Comparison of ENCODE assay signal across 1 cellular context in genomic region chr16:12573730-12574383, GRCh38.
A peak's percentile ranks its signal among the peaks of the same experiment; 100 is the strongest.
TF ChIP-seq lines count a peak whose summit lies in the region.

No MANE protein-coding gene starts in this region.

TF ChIP-seq in HepG2, 621 proteins besides CTCF, POLR2A, EP300 and RAD21 (continued from another document and continues in another):
- TF ChIP-seq TCF12 (IDR thresholded peaks at IDR 0.05) = no peak
- TF ChIP-seq TCF12 (CRISPR knock-in tag; IDR thresholded peaks at IDR 0.05) = no peak
- TF ChIP-seq ZNF138 (CRISPR knock-in tag; IDR thresholded peaks at IDR 0.05; ENCODE audit: low read depth) = no peak
- no peak for TF ChIP-seq ZNF142 (CRISPR knock-in tag; IDR thresholded peaks at IDR 0.05)
- no peak for TF ChIP-seq HNRNPL (IDR thresholded peaks at IDR 0.05; ENCODE audit: low read depth, low read length)
- no peak; the same call in 1 of the 2 replicates for TF ChIP-seq ZNF607 (CRISPR knock-in tag; IDR thresholded peaks at IDR 0.05; ENCODE audit: borderline replicate concordance)
- peak; percentile 80 for TF ChIP-seq MIXL1 (CRISPR knock-in tag; IDR thresholded peaks at IDR 0.05)
- no peak for TF ChIP-seq AHR (CRISPR knock-in tag; IDR thresholded peaks at IDR 0.05)
- 0 out of 2 replicates have a peak, but pooled peaks have one; percentile 56 for TF ChIP-seq TOE1 (CRISPR knock-in tag; IDR thresholded peaks at IDR 0.05)
- no peak for TF ChIP-seq TAF15 (IDR thresholded peaks at IDR 0.05; ENCODE audit: low read depth, low read length, poor library complexity, severe bottlenecking)
- TF ChIP-seq ATF6 (CRISPR knock-in tag; conservative IDR thresholded peaks at IDR 0.05) = peak; percentile 95; the same call in 1 of the 2 replicates
- no peak for TF ChIP-seq ATF7 (IDR thresholded peaks at IDR 0.05)
- TF ChIP-seq ATF7 (CRISPR knock-in tag; IDR thresholded peaks at IDR 0.05) = no peak
- TF ChIP-seq ZSCAN31 (CRISPR knock-in tag; IDR thresholded peaks at IDR 0.05; ENCODE audit: low read depth) = no peak
- no peak for TF ChIP-seq FOXK2 (IDR thresholded peaks at IDR 0.05)
- TF ChIP-seq MAFG (CRISPR knock-in tag; IDR thresholded peaks at IDR 0.05) = no peak
- no peak for TF ChIP-seq ZNF577 (CRISPR knock-in tag; IDR thresholded peaks at IDR 0.05; ENCODE audit: borderline replicate concordance, low read depth)
- TF ChIP-seq PPARG (CRISPR knock-in tag; conservative IDR thresholded peaks at IDR 0.05) = peak; percentile 69; the same call in 1 of the 2 replicates
- TF ChIP-seq HNRNPUL1 (IDR thresholded peaks at IDR 0.05; ENCODE audit: low read depth, low read length) = no peak
- TF ChIP-seq ETV5 (CRISPR knock-in tag; IDR thresholded peaks at IDR 0.05; ENCODE audit: borderline replicate concordance) = peak; percentile 24; the same call in 1 of the 2 replicates
- peak; percentile 57 for TF ChIP-seq RARA (CRISPR knock-in tag; IDR thresholded peaks at IDR 0.05)
- TF ChIP-seq MTERF4 (CRISPR knock-in tag; IDR thresholded peaks at IDR 0.05) = no peak
- no peak for TF ChIP-seq CREB1 (IDR thresholded peaks at IDR 0.05)
- TF ChIP-seq CREB1 (CRISPR knock-in tag; IDR thresholded peaks at IDR 0.05) = no peak
- TF ChIP-seq PITX1 (CRISPR knock-in tag; IDR thresholded peaks at IDR 0.05) = peak; percentile 51; the same call in 1 of the 2 replicates
- 0 out of 2 replicates have a peak, but pooled peaks have one; percentile 76 for TF ChIP-seq SP140L (CRISPR knock-in tag; IDR thresholded peaks at IDR 0.05; ENCODE audit: borderline replicate concordance)
- no peak for TF ChIP-seq MBNL3 (CRISPR knock-in tag; conservative IDR thresholded peaks at IDR 0.05)
- TF ChIP-seq RBAK (CRISPR knock-in tag; IDR thresholded peaks at IDR 0.05) = no peak
- no peak for TF ChIP-seq DNMT1 (CRISPR knock-in tag; IDR thresholded peaks at IDR 0.05)
- 0 out of 2 replicates have a peak, but pooled peaks have one; percentile 52 for TF ChIP-seq IRF9 (CRISPR knock-in tag; IDR thresholded peaks at IDR 0.05; ENCODE audit: borderline replicate concordance)
- peak; percentile 18; the same call in 1 of the 2 replicates for TF ChIP-seq SUZ12 (IDR thresholded peaks at IDR 0.05; ENCODE audit: low read depth, low read length)
- TF ChIP-seq ZNF552 (CRISPR knock-in tag; IDR thresholded peaks at IDR 0.05; ENCODE audit: borderline replicate concordance) = no peak
- TF ChIP-seq KMT2A (CRISPR knock-in tag; IDR thresholded peaks at IDR 0.05) = peak; percentile 46; the same call in 1 of the 2 replicates
- no peak for TF ChIP-seq TARDBP (CRISPR knock-in tag; IDR thresholded peaks at IDR 0.05)
- TF ChIP-seq ZNF616 (CRISPR knock-in tag; IDR thresholded peaks at IDR 0.05; ENCODE audit: low read depth) = no peak
- TF ChIP-seq TSC22D2 (CRISPR knock-in tag; IDR thresholded peaks at IDR 0.05; ENCODE audit: borderline replicate concordance) = no peak
- no peak for TF ChIP-seq ZNF776 (CRISPR knock-in tag; IDR thresholded peaks at IDR 0.05)
- TF ChIP-seq PLSCR1 (CRISPR knock-in tag; IDR thresholded peaks at IDR 0.05; ENCODE audit: borderline replicate concordance) = no peak
- TF ChIP-seq ZNF276 (CRISPR knock-in tag; IDR thresholded peaks at IDR 0.05; ENCODE audit: low read depth) = no peak
- TF ChIP-seq ZNF614 (CRISPR knock-in tag; IDR thresholded peaks at IDR 0.05; ENCODE audit: borderline replicate concordance) = peak; percentile 80; the same call in 1 of the 2 replicates
- TF ChIP-seq DR1 (CRISPR knock-in tag; IDR thresholded peaks at IDR 0.05) = no peak
- no peak for TF ChIP-seq BHLHE40 (IDR thresholded peaks at IDR 0.05; ENCODE audit: low read length)
- TF ChIP-seq THAP11 (CRISPR knock-in tag; IDR thresholded peaks at IDR 0.05) = peak; percentile 58; the same call in 1 of the 2 replicates
- no peak for TF ChIP-seq ZNF703 (CRISPR knock-in tag; IDR thresholded peaks at IDR 0.05; ENCODE audit: borderline replicate concordance)
- TF ChIP-seq MEIS1 (CRISPR knock-in tag; IDR thresholded peaks at IDR 0.05; ENCODE audit: borderline replicate concordance) = no peak
- TF ChIP-seq FOSL1 (CRISPR knock-in tag; IDR thresholded peaks at IDR 0.05; ENCODE audit: borderline replicate concordance) = no peak
- 0 out of 3 replicates have a peak, but pooled peaks have one; percentile 30 for TF ChIP-seq MXI1 (IDR thresholded peaks at IDR 0.05; ENCODE audit: borderline replicate concordance, low read depth, low read length)
- TF ChIP-seq FOXM1 (CRISPR knock-in tag; IDR thresholded peaks at IDR 0.05) = no peak
- TF ChIP-seq CEBPG (CRISPR knock-in tag; IDR thresholded peaks at IDR 0.05) = no peak
- TF ChIP-seq MED13 (CRISPR knock-in tag; IDR thresholded peaks at IDR 0.05) = no peak
- no peak for TF ChIP-seq ZNF563 (CRISPR knock-in tag; IDR thresholded peaks at IDR 0.05)
- no peak for TF ChIP-seq CEBPB (IDR thresholded peaks at IDR 0.05; ENCODE audit: borderline replicate concordance, low read depth, low read length)
- TF ChIP-seq SIX1 (CRISPR knock-in tag; IDR thresholded peaks at IDR 0.05; ENCODE audit: borderline replicate concordance) = peak; percentile 30; the same call in 1 of the 2 replicates
- no peak for TF ChIP-seq ZNF280B (CRISPR knock-in tag; IDR thresholded peaks at IDR 0.05; ENCODE audit: borderline replicate concordance)
- no peak for TF ChIP-seq ZNF83 (CRISPR knock-in tag; IDR thresholded peaks at IDR 0.05; ENCODE audit: borderline replicate concordance)
- 0 out of 2 replicates have a peak, but pooled peaks have one; percentile 16 for TF ChIP-seq ELF1 (CRISPR knock-in tag; IDR thresholded peaks at IDR 0.05)
- peak; percentile 29; the same call in 1 of the 2 replicates for TF ChIP-seq TBX2 (CRISPR knock-in tag; IDR thresholded peaks at IDR 0.05; ENCODE audit: borderline replicate concordance)
- peak; percentile 39; the same call in 1 of the 2 replicates for TF ChIP-seq ARID3A (IDR thresholded peaks at IDR 0.05; ENCODE audit: low read depth, low read length)
- TF ChIP-seq MYC (CRISPR knock-in tag; IDR thresholded peaks at IDR 0.05; ENCODE audit: borderline replicate concordance) = no peak
